18 cellular contexts compared by ENCODE assay signal in genomic region chr1:183869230-183869629, GRCh38.
"Had no signal": no experiment of that assay in that cellular context is flagged by ENCODE, and none has a peak within 500 bp of the region (broad histone marks: within the 10 kb centered on the region; RNA-seq: fewer than 3 reads in every experiment).

No MANE protein-coding gene starts in this region.

- ATAC-seq: foreskin keratinocyte; left colon; natural killer cell treated with Interleukin-12 subunit alpha and Interleukin-12 subunit beta and Interleukin-15 and Interleukin-18, amount 100 ng/mL, for 72 hours; sciatic nerve had no signal

- H3K27me3 Mint-ChIP-seq: activated naive CD8-positive, alpha-beta T cell treated with anti-CD3 and anti-CD28 coated beads, Interleukin-2, amount 10 ng/mL, durations not matched to agents 7 days and 5 days had no signal

- DNase-seq: activated CD4-positive, alpha-beta T cell treated with anti-CD3 and anti-CD28 coated beads for 1 hour; activated CD4-positive, alpha-beta T cell treated with anti-CD3 and anti-CD28 coated beads, Interleukin-2, amount 50 U/mL, for 48 hours; activated gamma-delta T cell; activated naive CD8-positive, alpha-beta T cell treated with anti-CD3 and anti-CD28 coated beads, Interleukin-2, amount 10 ng/mL, durations not matched to agents 7 days and 5 days; activated T-cell treated with anti-CD3 and anti-CD28 coated beads, Interleukin-2, amount 50 U/mL, for 48 hours; cortex of kidney; foreskin keratinocyte; head of caudate nucleus; left colon; stimulated activated CD4-positive, alpha-beta T cell treated with anti-CD3 and anti-CD28 coated beads, Interleukin-12 subunit alpha, Interleukin-12 subunit beta, amount 100 ng/mL, for 4 hours; stimulated activated CD4-positive, alpha-beta T cell treated with anti-CD3 and anti-CD28 coated beads, Interleukin-2, amount 100 ng/mL, for 48 hours; stimulated activated naive CD4-positive, alpha-beta T cell treated with Interleukin-2 at 50 U/mL for 16 hours; SW 1271; thyroid gland had no signal

- H3K4me3 Mint-ChIP-seq: activated naive CD8-positive, alpha-beta T cell treated with anti-CD3 and anti-CD28 coated beads, Interleukin-2, amount 10 ng/mL, durations not matched to agents 7 days and 5 days; natural killer cell treated with Interleukin-12 subunit alpha and Interleukin-12 subunit beta and Interleukin-15 and Interleukin-18, amount 100 ng/mL, for 72 hours had no signal

- H3K4me3 ChIP-seq: ascending aorta, thyroid gland, vagina had no signal

- H3K27ac ChIP-seq: foreskin keratinocyte had no signal

- H3K36me3 ChIP-seq: ascending aorta, thyroid gland had no signal

- H3K27ac Mint-ChIP-seq: activated naive CD8-positive, alpha-beta T cell treated with anti-CD3 and anti-CD28 coated beads, Interleukin-2, amount 10 ng/mL, durations not matched to agents 7 days and 5 days; natural killer cell treated with Interleukin-12 subunit alpha and Interleukin-12 subunit beta and Interleukin-15 and Interleukin-18, amount 100 ng/mL, for 72 hours had no signal

- H3K4me1 ChIP-seq: foreskin keratinocyte had no signal

- H3K9me3 Mint-ChIP-seq: activated naive CD8-positive, alpha-beta T cell treated with anti-CD3 and anti-CD28 coated beads, Interleukin-2, amount 10 ng/mL, durations not matched to agents 7 days and 5 days; natural killer cell treated with Interleukin-12 subunit alpha and Interleukin-12 subunit beta and Interleukin-15 and Interleukin-18, amount 100 ng/mL, for 72 hours had no signal

- H3K27me3 ChIP-seq: ascending aorta, foreskin keratinocyte, thyroid gland, vagina had no signal

- H3K9me3 ChIP-seq: ascending aorta, thyroid gland, vagina had no signal

- H3K36me3 Mint-ChIP-seq: natural killer cell treated with Interleukin-12 subunit alpha and Interleukin-12 subunit beta and Interleukin-15 and Interleukin-18, amount 100 ng/mL, for 72 hours had no signal
